Comparison of ENCODE assay signal across 19 cellular contexts in genomic region chr19:11570039-11570462, GRCh38. TPM values are rescaled to one million over a fixed set of nuclear protein-coding genes. Genes with fewer than 3 reads are reported as not detected.
DNase-seq lines count a peak whose midpoint lies in the region; ATAC-seq and TF ChIP-seq lines count a peak whose summit lies in the region.
"Had no signal": no experiment of that assay in that cellular context is flagged by ENCODE, and none has a peak within 500 bp of the region (broad histone marks: within the 10 kb centered on the region; RNA-seq: fewer than 3 reads in every experiment).

No MANE protein-coding gene starts in this region.

- H3K4me3 ChIP-seq in GM12865 (ENCODE audit: low read depth, low read length), result no peak overlapping the region
- H3K4me3 ChIP-seq: esophagus muscularis mucosa, lower lobe of right lung, MG63, skin epidermis, testis had no signal

- ATAC-seq in HG03139 (IDR thresholded peaks at IDR 0.05; ENCODE audit: unreplicated experiment) (no peak), GM19351 (IDR thresholded peaks at IDR 0.05; ENCODE audit: unreplicated experiment) (no peak), HG03378 (IDR thresholded peaks at IDR 0.05; ENCODE audit: unreplicated experiment) (no peak), HG03196 (IDR thresholded peaks at IDR 0.05; ENCODE audit: unreplicated experiment) (no peak)
- ATAC-seq: activated CD4-positive, CD25-positive, alpha-beta regulatory T cell treated with anti-CD3 and anti-CD28 coated beads, Interleukin-2, amount 50 U/mL, for 24 hours; activated T-helper 17 cell treated with anti-CD3 and anti-CD28 coated beads, Interleukin-2, amount 50 U/mL, for 72 hours; lower lobe of right lung had no signal

- peaks cover 2 to 4% (median 2%) of the 10 kb centered on the region in 3 donors for H3K27me3 Mint-ChIP-seq in CD14-positive monocyte (ENCODE audit: low read depth in 3 of 3)
- H3K27me3 Mint-ChIP-seq in dendritic cell treated with granulocyte-macrophage colony-stimulating factor and Interleukin-4, amounts not matched to agents 40 ng/mL and 50 ng/mL, for 4 days, result no peaks in the 10 kb centered on the region
- H3K27me3 Mint-ChIP-seq: activated T-helper 17 cell treated with anti-CD3 and anti-CD28 coated beads, Interleukin-2, amount 50 U/mL, for 72 hours had no signal

- peak overlapping the region in 6 of 7 donors; percentile 25 to 93 (median 74) for H3K27ac Mint-ChIP-seq in CD14-positive monocyte
- peak overlapping the region; percentile 70 for H3K27ac Mint-ChIP-seq in dendritic cell treated with granulocyte-macrophage colony-stimulating factor and Interleukin-4, amounts not matched to agents 40 ng/mL and 50 ng/mL, for 4 days
- H3K27ac Mint-ChIP-seq: activated T-helper 17 cell treated with anti-CD3 and anti-CD28 coated beads, Interleukin-2, amount 50 U/mL, for 72 hours had no signal

- DNase-seq in CD14-positive monocyte (ENCODE audit: low spot score) (no peak), GM12865 (ENCODE audit: low read depth) (peak; percentile 32), NCI-H146 (lab: John Stamatoyannopoulos, UW) (peak; percentile 21)
- DNase-seq: lower lobe of right lung; MG63; posterior cingulate gyrus; SIG-M5; stimulated activated CD4-positive, alpha-beta T cell treated with anti-CD3 and anti-CD28 coated beads, Interleukin-4, amount 100 ng/mL, for 1 hour; T-helper 2 cell had no signal

- no peak for TF ChIP-seq CTCF in CD14-positive monocyte (IDR thresholded peaks at IDR 0.05)
- TF ChIP-seq CTCF in GM12865 (IDR thresholded peaks at IDR 0.05; ENCODE audit: insufficient read depth, low read depth, low read length, missing control alignments), result no peak

- peaks cover 43% of the 10 kb centered on the region for H3K4me1 Mint-ChIP-seq in CD14-positive monocyte
- H3K4me1 Mint-ChIP-seq in dendritic cell treated with granulocyte-macrophage colony-stimulating factor and Interleukin-4, amounts not matched to agents 40 ng/mL and 50 ng/mL, for 4 days (ENCODE audit: low read depth), result peaks cover 48% of the 10 kb centered on the region

- H3K4me3 Mint-ChIP-seq in CD14-positive monocyte, result no peak overlapping the region
- no peak overlapping the region for H3K4me3 Mint-ChIP-seq in dendritic cell treated with granulocyte-macrophage colony-stimulating factor and Interleukin-4, amounts not matched to agents 40 ng/mL and 50 ng/mL, for 4 days
- H3K4me3 Mint-ChIP-seq: activated T-helper 17 cell treated with anti-CD3 and anti-CD28 coated beads, Interleukin-2, amount 50 U/mL, for 72 hours had no signal

- no peaks in the 10 kb centered on the region for H3K9me3 Mint-ChIP-seq in CD14-positive monocyte
- H3K9me3 Mint-ChIP-seq in dendritic cell treated with granulocyte-macrophage colony-stimulating factor and Interleukin-4, amounts not matched to agents 40 ng/mL and 50 ng/mL, for 4 days, result no peaks in the 10 kb centered on the region
- H3K9me3 Mint-ChIP-seq: activated T-helper 17 cell treated with anti-CD3 and anti-CD28 coated beads, Interleukin-2, amount 50 U/mL, for 72 hours had no signal

- peaks cover 0 to 2% of the 10 kb centered on the region in 2 donors for H3K36me3 Mint-ChIP-seq in CD14-positive monocyte
- peaks cover 24% of the 10 kb centered on the region for H3K36me3 Mint-ChIP-seq in dendritic cell treated with granulocyte-macrophage colony-stimulating factor and Interleukin-4, amounts not matched to agents 40 ng/mL and 50 ng/mL, for 4 days (ENCODE audit: low read depth)

- intact Hi-C loops in CD14-positive monocyte (cut with micrococcal nuclease), result no loop called here
- intact Hi-C loops in dendritic cell treated with granulocyte-macrophage colony-stimulating factor and Interleukin-4, amounts not matched to agents 40 ng/mL and 50 ng/mL, for 4 days (cut with micrococcal nuclease), result no loop called here

RNA-seq across cellular contexts. Expression of gene ACP5, which starts 7.4 kb away (rescaled TPM):
- 10 to 100 TPM; 20.1 to 31.2 TPM for polyA plus RNA-seq in CD14-positive monocyte

RNA-seq across cellular contexts. Expression of gene ELOF1, which starts 11.0 kb away (rescaled TPM):
- polyA plus RNA-seq in CD14-positive monocyte, result 10 to 100 TPM; 77.5 to 95.5 TPM

RNA-seq across cellular contexts. Expression of gene ZNF627, which starts 27.2 kb away (rescaled TPM):
- 1 to 10 TPM; 3.4 to 3.7 TPM for polyA plus RNA-seq in CD14-positive monocyte

RNA-seq across cellular contexts. Expression of gene CNN1, which starts 31.4 kb away (rescaled TPM):
- polyA plus RNA-seq in CD14-positive monocyte, result not detected

RNA-seq across cellular contexts. Expression of gene ECSIT, which starts 41.1 kb away (rescaled TPM):
- 10 to 100 TPM; 26.4 to 28.3 TPM for polyA plus RNA-seq in CD14-positive monocyte
